8 cellular contexts compared by ENCODE assay signal in the genomic region with DNA sequence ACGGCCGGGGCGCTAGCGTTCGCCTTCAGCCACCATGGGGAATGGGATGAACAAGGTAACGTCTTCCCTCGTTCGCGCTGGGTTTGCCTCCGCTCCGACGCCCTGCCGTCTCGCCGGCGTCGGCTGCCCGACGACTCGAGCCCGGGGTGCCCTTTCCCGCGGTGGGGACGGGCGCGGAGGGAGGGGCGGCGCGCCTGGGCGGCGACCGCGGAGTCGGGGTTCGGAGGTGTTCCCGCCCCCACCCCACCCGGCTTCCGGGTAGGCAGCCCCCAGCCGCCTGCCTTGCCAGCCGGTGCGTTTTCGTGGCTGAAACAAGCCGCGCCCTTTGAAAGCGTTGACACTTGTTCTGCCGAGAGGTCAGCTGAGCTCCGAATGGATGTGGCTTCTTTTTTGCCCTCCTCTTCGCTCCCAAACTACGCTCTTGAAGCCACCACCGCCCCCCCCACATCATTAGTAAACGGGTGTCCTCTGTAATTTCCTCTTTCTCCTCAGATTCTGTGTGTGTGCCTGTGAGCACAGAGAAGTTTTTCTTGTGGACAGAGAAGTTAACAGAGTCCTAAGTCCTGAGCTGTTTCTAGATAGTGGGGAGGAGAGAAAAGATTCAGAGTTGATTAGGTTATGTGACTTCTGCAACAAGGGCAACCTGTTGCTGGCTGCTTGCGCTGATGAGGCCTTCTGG. TPM values are rescaled to one million over a fixed set of nuclear protein-coding genes. Genes with fewer than 3 reads are reported as not detected.
A peak's percentile ranks its signal among the peaks of the same experiment; 100 is the strongest.
DNase-seq lines count a peak whose midpoint lies in the region; ATAC-seq, FAIRE-seq and TF ChIP-seq lines count a peak whose summit lies in the region.

No MANE protein-coding gene starts in this region.

- no TSS peak for BruUV-seq in K562 (replicated peaks; lab: Mats Ljungman, UMichigan)

- H3K79me2 ChIP-seq in K562 (ENCODE audit: control insufficient read depth, insufficient read depth, low read length): peaks cover 3% of the 10 kb centered on the region; the same call in 1 of the 3 replicates
- H3K79me2 ChIP-seq in keratinocyte (ENCODE audit: control insufficient read depth, insufficient read depth, low read length): peaks cover 29% of the 10 kb centered on the region

- H3K4me3 ChIP-seq in SJCRH30 (peak overlapping the region; percentile 67), K562 (peak overlapping the region; percentile 49), keratinocyte (ENCODE audit: control insufficient read depth in 2 of 3, extremely low read depth in 1 of 3, insufficient read depth in 2 of 3, low read depth in 1 of 3, low read length in 3 of 3) (peak overlapping the region; percentile 62 to 73 (median 66))

- H3K27me3 ChIP-seq in SJCRH30 (no peaks in the 10 kb centered on the region), K562 (ENCODE audit: control insufficient read depth in 2 of 2, insufficient read depth in 2 of 2, low read length in 2 of 2) (peaks cover 9 to 19% of the 10 kb centered on the region in 2 experiments; a peak in 4 of 5 replicates), keratinocyte (ENCODE audit: control insufficient read depth, extremely low read depth, insufficient read depth, low read length) (no peaks in the 10 kb centered on the region)

- no peak; a peak in 1 of 4 replicates for TF ChIP-seq RAD21 in K562 (CRISPR knock-in tag; conservative IDR thresholded peaks at IDR 0.05 in 1 of 2, IDR thresholded peaks at IDR 0.05 in 1 of 2)

- peak; percentile 34 to 41 for DNase-seq in SJCRH30
- peak; percentile 75 to 83 (median 78) for DNase-seq in K562 (ENCODE audit: extremely low read depth in 1 of 4, low spot score in 3 of 4)
- DNase-seq in keratinocyte (ENCODE audit: low read depth, low spot score): no peak
- DNase-seq in stimulated activated CD4-positive, alpha-beta T cell treated with anti-CD3 and anti-CD28 coated beads, Interleukin-1b, Interleukin-23, amount 100 ng/mL, for 48 hours: peak; percentile 74
- DNase-seq in HUDEP-2 (lab: John Stamatoyannopoulos, UW; ENCODE audit: unreplicated experiment in 76 of 76): no peak
- DNase-seq in NCI-H446 (lab: John Stamatoyannopoulos, UW): no peak

- ATAC-seq in HG02798 (IDR thresholded peaks at IDR 0.05; ENCODE audit: poor library complexity, unreplicated experiment) (peak; percentile 46), K562 (peak; percentile 53)

- intact Hi-C loops in K562 (cut with micrococcal nuclease): loop anchor here (2.0 to 5.0 kb wide), 2 partner anchors 48 to 115 kb away; no protein-coding TSS in a partner anchor

- H3K27ac ChIP-seq in SJCRH30: peak overlapping the region; percentile 69
- peak overlapping the region; percentile 68 for H3K27ac ChIP-seq in K562 (ENCODE audit: extremely low read depth, low read depth, low read length)
- H3K27ac ChIP-seq in keratinocyte (ENCODE audit: control insufficient read depth, insufficient read depth, low read length): peak overlapping the region; percentile 96

- no peak for TF ChIP-seq EP300 in K562 (IDR thresholded peaks at IDR 0.05; ENCODE audit: low read length)

- no peak for FAIRE-seq in K562 (lab: Jason Lieb, UNC)
- no peak for FAIRE-seq in keratinocyte (lab: Jason Lieb, UNC)

- TF ChIP-seq POLR2A in GM15510 (IDR thresholded peaks at IDR 0.05; ENCODE audit: borderline replicate concordance, extremely low read depth, insufficient read length): peak; percentile 87
- no peak; the same call in none of the 2 replicates for TF ChIP-seq POLR2A in K562 (conservative IDR thresholded peaks at IDR 0.05)

- CTCF ChIA-PET in K562 (lab: Yijun Ruan, JAX; ENCODE audit: low intra/inter-chr PET ratio): no interaction called here

- H3K9ac ChIP-seq in K562 (ENCODE audit: insufficient read depth in 1 of 2, low read depth in 2 of 2, low read length in 2 of 2) (peak overlapping the region; percentile 65 to 94), keratinocyte (ENCODE audit: control insufficient read depth, extremely low read depth, insufficient read depth, low read length) (peak overlapping the region; percentile 95)

- H3K36me3 ChIP-seq in SJCRH30 (no peaks in the 10 kb centered on the region), K562 (ENCODE audit: control insufficient read depth, insufficient read depth, low read length) (no peaks in the 10 kb centered on the region), keratinocyte (ENCODE audit: control insufficient read depth in 2 of 2, extremely low read depth in 1 of 2, insufficient read depth in 2 of 2, low read length in 2 of 2) (no peaks in the 10 kb centered on the region)

- H3K4me2 ChIP-seq in K562 (ENCODE audit: insufficient read depth, low read length) (peak overlapping the region; percentile 76), keratinocyte (ENCODE audit: control insufficient read depth, extremely low read depth, insufficient read depth, low read depth, low read length) (peak overlapping the region; percentile 42)

- no peaks in the 10 kb centered on the region for H3K4me1 ChIP-seq in SJCRH30
- H3K4me1 ChIP-seq in K562 (replicated peaks in 1 of 2; ENCODE audit: control insufficient read depth in 2 of 2, insufficient read depth in 2 of 2, low read length in 2 of 2): peaks cover 11 to 21% of the 10 kb centered on the region in 2 experiments; a peak in 4 of 5 replicates
- peaks cover 24% of the 10 kb centered on the region for H3K4me1 ChIP-seq in keratinocyte (ENCODE audit: control insufficient read depth, extremely low read depth, insufficient read depth, low read length)

- H3K9me1 ChIP-seq in K562 (ENCODE audit: control insufficient read depth, insufficient read depth, low read length) (no peaks in the 10 kb centered on the region), keratinocyte (ENCODE audit: control insufficient read depth, extremely low read depth, insufficient read depth, low read length) (no peaks in the 10 kb centered on the region)

- POLR2A ChIA-PET in K562 (lab: Yijun Ruan, JAX): interaction anchor here (0.5 to 1.4 kb wide), 5 partner anchors 10 to 146 kb away, joined by 3 to 5 read pairs (median 3); no protein-coding TSS in a partner anchor

- in situ Hi-C loops in K562 (cut with MboI): no loop called here

- 0 out of 6 replicates have a peak, but pooled peaks of 1 of the 3 experiments have one; percentile 10 for TF ChIP-seq CTCF in K562 (IDR thresholded peaks at IDR 0.05 in 2 of 3, conservative IDR thresholded peaks at IDR 0.05 in 1 of 3; ENCODE audit: insufficient read depth in 2 of 3, low read depth in 1 of 3, low read length in 3 of 3)
- TF ChIP-seq CTCF in keratinocyte (optimal IDR thresholded peaks at IDR 0.05 in 1 of 3, IDR thresholded peaks at IDR 0.05 in 1 of 3, conservative IDR thresholded peaks at IDR 0.05 in 1 of 3; ENCODE audit: extremely low read depth in 1 of 3, insufficient read depth in 2 of 3, low read length in 3 of 3): peak in 1 of 3 experiments; percentile 15

- H4K20me1 ChIP-seq in K562 (replicated peaks; ENCODE audit: control insufficient read depth, insufficient read depth, low read length) (0 out of 2 replicates have a peak, but pooled peaks cover 5% of the 10 kb centered on the region), keratinocyte (ENCODE audit: control insufficient read depth, extremely low read depth, insufficient read depth, low read length) (no peaks in the 10 kb centered on the region)

- peak overlapping the region; percentile 95 for H2AFZ ChIP-seq in K562 (ENCODE audit: low read depth, low read length)
- H2AFZ ChIP-seq in keratinocyte (ENCODE audit: control insufficient read depth, low read length): peak overlapping the region; percentile 79

- H3K9me3 ChIP-seq in SJCRH30 (replicated peaks) (no peaks in the 10 kb centered on the region), K562 (replicated peaks; ENCODE audit: control insufficient read depth, insufficient read depth, low read depth, low read length) (no peaks in the 10 kb centered on the region), keratinocyte (ENCODE audit: control insufficient read depth, low read depth, low read length) (peaks cover 2% of the 10 kb centered on the region)

- 8% methylated on average over 45 of the region's 52 CpGs for WGBS in K562 (ENCODE audit: insufficient coverage, low coverage, missing lambda C conversion rate)

- dilution Hi-C loops in keratinocyte (cut with MboI; ENCODE audit: extremely low pct_ligation_motif_present, low sequenced_read_pairs): no loop called here

TF ChIP-seq in K562, 482 proteins besides CTCF, POLR2A, EP300 and RAD21 (continues in another document):
- TF ChIP-seq RB1 (IDR thresholded peaks at IDR 0.05; ENCODE audit: low read depth) (peak; percentile 55), CBFB (CRISPR knock-in tag; IDR thresholded peaks at IDR 0.05) (no peak), NCOR1 (IDR thresholded peaks at IDR 0.05) (no peak), ZFPM2 (CRISPR knock-in tag; IDR thresholded peaks at IDR 0.05) (no peak), NFIC (IDR thresholded peaks at IDR 0.05) (peak; percentile 50; the same call in 1 of the 2 replicates), MXI1 (IDR thresholded peaks at IDR 0.05; ENCODE audit: low read depth, low read length) (no peak)

RNA-seq across cellular contexts. Expression of a gene that starts 0.4 kb away (rescaled TPM):
- total RNA-seq in SJCRH30 (2014; rRNA removed; shearing (Covaris generic)): 14.3 and 15.5 TPM in 2 replicates
- total RNA-seq in K562 (2011; cell fraction: chromatin; rRNA removed; ENCODE audit: low replicate concordance): 24.8 and 31.0 TPM in 2 replicates
- 15.9 and 18.3 TPM in 2 replicates for total RNA-seq in K562 (2011; cell fraction: nucleolus; rRNA removed)
- 24.7 and 35.4 TPM in 2 replicates for total RNA-seq in K562 (2011; cell fraction: nucleoplasm; rRNA removed)
- total RNA-seq in K562 (2014; rRNA removed) (11.8 and 14.0 TPM in 2 replicates), K562 (2014; rRNA removed; fragmentation: Illumina TruSeq; extraction: Trizol) (10.3 and 12.3 TPM in 2 replicates), K562 (2015; rRNA removed; fragmentation: Illumina TruSeq; extraction: Trizol) (10.0 TPM in 2 replicates), K562 (2021) (19.4 TPM in 2 replicates)
- polyA plus RNA-seq in K562 (2011; rRNA removed) (10.4 and 14.3 TPM in 2 replicates), K562 (2014; fragmentation: Illumina TruSeq; extraction: Trizol) (13.8 and 14.4 TPM in 2 replicates), K562 (2014; fragmentation: Nextera tagmentation; extraction: Ambion mirVana) (1 to 10 TPM; 9.3 to 9.6 TPM), K562 (2014; rRNA removed) (14.7 and 17.5 TPM in 2 replicates), keratinocyte (16.6 to 20.8 TPM (median 17.3 TPM) in 3 replicates)
- polyA plus RNA-seq in K562 (2011; cell fraction: cytosol; rRNA removed): 9.5 and 14.9 TPM in 2 replicates
- 50.7 and 53.8 TPM in 2 replicates for polyA plus RNA-seq in K562 (2011; cell fraction: nucleus; rRNA removed)
- polyA plus RNA-seq in K562 (2012): 16.9 and 37.3 TPM in 2 replicates
- polyA minus RNA-seq in K562 (2011; rRNA and poly(A)+ RNA removed): 7.9 and 8.9 TPM in 2 replicates
- polyA minus RNA-seq in K562 (2011; cell fraction: cytosol; rRNA and poly(A)+ RNA removed): 5.4 and 9.0 TPM in 2 replicates
- 10.0 and 16.2 TPM in 2 replicates for polyA minus RNA-seq in K562 (2011; cell fraction: nucleus; rRNA and poly(A)+ RNA removed)
- polyA plus RNA-seq in keratinocyte (2011; ENCODE audit: low read depth): 25.6 TPM
- polyA plus RNA-seq in keratinocyte (2011; cell fraction: cytosol; rRNA removed): 16.1 and 16.6 TPM in 2 replicates
- polyA plus RNA-seq in keratinocyte (2011; cell fraction: nucleus; rRNA removed): 41.8 and 42.6 TPM in 2 replicates
- 26.3 and 32.9 TPM in 2 replicates for polyA plus RNA-seq in keratinocyte (2012; ENCODE audit: low replicate concordance)
- 8.3 to 16.0 TPM (median 12.8 TPM) in 3 replicates for polyA minus RNA-seq in keratinocyte
- 8.1 TPM for polyA minus RNA-seq in keratinocyte (2011; cell fraction: cytosol; rRNA and poly(A)+ RNA removed)
- polyA minus RNA-seq in keratinocyte (2011; cell fraction: nucleus; rRNA and poly(A)+ RNA removed): 7.6 and 9.4 TPM in 2 replicates

Comparison
In these comparisons a context has a peak if more than half of its experiments do, and no peak if none do; other contexts are left out.
1. DNase-seq: peak in SJCRH30 (2 of 2), K562 (4 of 4) and stimulated activated CD4-positive, alpha-beta T cell treated with anti-CD3 and anti-CD28 coated beads, Interleukin-1b, Interleukin-23, amount 100 ng/mL, for 48 hours (single experiment); none in keratinocyte (single experiment), HUDEP-2 (0 of 76) and NCI-H446 (0 of 2).
2. Peak in every context shown above with its lines, with median percentiles within 50 percentile points of each other: H3K27ac ChIP-seq and H3K4me3 ChIP-seq.